8 cellular contexts compared by ENCODE assay signal in the genomic region with DNA sequence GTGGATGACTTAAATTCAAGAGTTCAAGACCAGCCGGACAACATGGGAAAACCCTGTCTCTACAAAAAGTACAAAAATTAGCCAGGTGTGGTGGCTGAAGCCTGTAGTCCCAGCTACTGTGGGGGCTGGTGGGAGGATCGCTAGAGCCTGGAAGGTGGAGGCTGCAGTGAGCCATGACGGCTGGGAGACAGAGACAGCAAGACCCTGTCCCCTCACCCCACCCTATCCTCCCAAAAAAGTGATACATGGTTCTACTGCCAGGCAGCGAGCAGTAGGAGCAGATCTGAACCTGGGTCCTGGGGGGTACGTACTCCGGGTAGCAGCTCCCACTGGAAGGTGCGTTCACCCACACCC. TPM values are rescaled to one million over a fixed set of nuclear protein-coding genes. Genes with fewer than 3 reads are reported as not detected.
DNase-seq lines count a peak whose midpoint lies in the region; ATAC-seq, FAIRE-seq and TF ChIP-seq lines count a peak whose summit lies in the region.

No MANE protein-coding gene starts in this region.

- peaks cover 31% of the 10 kb centered on the region for H3K4me1 Mint-ChIP-seq in MCF 10A (ENCODE audit: insufficient read depth, unreplicated experiment)
- peaks cover 37 to 70% (median 59%) of the 10 kb centered on the region in 7 donors for H3K4me1 Mint-ChIP-seq in naive thymus-derived CD4-positive, alpha-beta T cell

- intact Hi-C loops in MCF 10A (cut with micrococcal nuclease): no loop called here
- intact Hi-C loops in naive thymus-derived CD4-positive, alpha-beta T cell (cut with micrococcal nuclease): loop anchor here in 1 of 2 donors (5.0 kb wide), 2 partner anchors 114 to 246 kb away; partner anchors contain the start of gene RPS21

- peak overlapping the region; percentile 76 for H3K4me3 ChIP-seq in AG04449 (ENCODE audit: low read depth, low read length)
- peak overlapping the region; percentile 62 for H3K4me3 ChIP-seq in naive thymus-derived CD4-positive, alpha-beta T cell (ENCODE audit: low read length)

- ATAC-seq in naive thymus-derived CD4-positive, alpha-beta T cell: no peak
- ATAC-seq in GM18868 (IDR thresholded peaks at IDR 0.05; ENCODE audit: unreplicated experiment): no peak
- ATAC-seq in HG02885 (IDR thresholded peaks at IDR 0.05; ENCODE audit: poor library complexity, unreplicated experiment): no peak

- TF ChIP-seq CTCF in AG04449 (IDR thresholded peaks at IDR 0.05; ENCODE audit: insufficient read depth, low read length, missing control alignments): no peak
- TF ChIP-seq CTCF in MCF 10A (IDR thresholded peaks at IDR 0.05; ENCODE audit: unreplicated experiment): no peak

- CTCF ChIA-PET in AG04449 (lab: Yijun Ruan, JAX) (interaction anchor here (0.7 to 11.6 kb wide), 8 partner anchors 9 to 132 kb away, joined by 3 to 134 read pairs (median 5); no protein-coding TSS in a partner anchor), MCF 10A (lab: Yijun Ruan, JAX) (interaction anchor here (0.6 to 2.9 kb wide), 11 partner anchors 8 to 256 kb away, joined by 3 to 18 read pairs (median 4); partner anchors contain the start of gene LSM14B)
- CTCF ChIA-PET in naive thymus-derived CD4-positive, alpha-beta T cell (lab: Charles Lee): interaction anchor here (1.0 to 2.0 kb wide), 2 partner anchors 19 to 115 kb away, joined by 4 to 6 read pairs; partner anchors contain the start of gene LSM14B

- peaks cover 72% of the 10 kb centered on the region for H3K36me3 Mint-ChIP-seq in MCF 10A (ENCODE audit: insufficient read depth, unreplicated experiment)
- H3K36me3 Mint-ChIP-seq in naive thymus-derived CD4-positive, alpha-beta T cell: peaks cover 8 to 42% (median 25%) of the 10 kb centered on the region in 5 donors

- H3K9me3 Mint-ChIP-seq in MCF 10A (ENCODE audit: unreplicated experiment): no peaks in the 10 kb centered on the region
- no peaks in the 10 kb centered on the region for H3K9me3 Mint-ChIP-seq in naive thymus-derived CD4-positive, alpha-beta T cell

- peak overlapping the region; percentile 97 for H3K27ac Mint-ChIP-seq in MCF 10A (ENCODE audit: low read depth, unreplicated experiment)
- H3K27ac Mint-ChIP-seq in naive thymus-derived CD4-positive, alpha-beta T cell: peak overlapping the region; percentile 80 to 97 (median 93)

- H3K27me3 Mint-ChIP-seq in MCF 10A (ENCODE audit: insufficient read depth, unreplicated experiment): no peaks in the 10 kb centered on the region
- no peaks in the 10 kb centered on the region for H3K27me3 Mint-ChIP-seq in naive thymus-derived CD4-positive, alpha-beta T cell

- H3K4me1 ChIP-seq in naive thymus-derived CD4-positive, alpha-beta T cell (ENCODE audit: control insufficient read depth in 2 of 2, insufficient read depth in 2 of 2, low read length in 2 of 2): peaks cover 28 to 33% of the 10 kb centered on the region in 2 donors

- no peaks in the 10 kb centered on the region for H3K9me3 ChIP-seq in naive thymus-derived CD4-positive, alpha-beta T cell (ENCODE audit: control insufficient read depth in 2 of 3, low read length in 3 of 3)

- H3K27ac ChIP-seq in naive thymus-derived CD4-positive, alpha-beta T cell (ENCODE audit: low read depth, low read length): peak overlapping the region; percentile 75

- peak; percentile 44 for FAIRE-seq in HTR-8/SVneo (lab: Jason Lieb, UNC)

- no peaks in the 10 kb centered on the region for H3K27me3 ChIP-seq in naive thymus-derived CD4-positive, alpha-beta T cell (ENCODE audit: control insufficient read depth in 2 of 2, insufficient read depth in 2 of 2, low read length in 2 of 2)

- H3K36me3 ChIP-seq in naive thymus-derived CD4-positive, alpha-beta T cell (ENCODE audit: control insufficient read depth in 2 of 3, insufficient read depth in 3 of 3, low read length in 3 of 3): peaks cover 33 to 45% (median 37%) of the 10 kb centered on the region in 3 experiments

- DNase-seq in AG04449 (ENCODE audit: low read depth, low spot score): no peak
- DNase-seq in HTR-8/SVneo (ENCODE audit: insufficient read length, low spot score): no peak
- no peak for DNase-seq in MCF 10A (ENCODE audit: unreplicated experiment)
- no peak for DNase-seq in naive thymus-derived CD4-positive, alpha-beta T cell
- DNase-seq in T-helper 9 cell: no peak
- no peak for DNase-seq in NCI-H1048 (lab: John Stamatoyannopoulos, UW)

- peak overlapping the region; percentile 84 for H3K4me3 Mint-ChIP-seq in MCF 10A (ENCODE audit: unreplicated experiment)
- peak overlapping the region; percentile 89 to 98 (median 92) for H3K4me3 Mint-ChIP-seq in naive thymus-derived CD4-positive, alpha-beta T cell

- BruUV-seq in MCF 10A (replicated peaks; lab: Mats Ljungman, UMichigan): no TSS peak

- POLR2A ChIA-PET in AG04449 (lab: Yijun Ruan, JAX) (no interaction called here), MCF 10A (lab: Yijun Ruan, JAX) (interaction anchor here (1.0 to 6.0 kb wide), 7 partner anchors 10 to 130 kb away, joined by 3 to 124 read pairs (median 9); partner anchors contain the start of genes LSM14B and TAF4)
- POLR2A ChIA-PET in naive thymus-derived CD4-positive, alpha-beta T cell (lab: Charles Lee): interaction anchor here (0.7 to 5.6 kb wide), 6 partner anchors 11 to 115 kb away, joined by 3 to 58 read pairs (median 6); partner anchors contain the start of genes LSM14B and TAF4

RNA-seq across cellular contexts. Expression of gene PSMA7, which starts 2.2 kb away (rescaled TPM):
- total RNA-seq in MCF 10A (2022): 362 and 419 TPM in 2 replicates
- total RNA-seq in naive thymus-derived CD4-positive, alpha-beta T cell: 100 to 1,000 TPM; 125 to 301 (median 165) TPM
- 100 to 1,000 TPM; 377 to 406 TPM for polyA plus RNA-seq in naive thymus-derived CD4-positive, alpha-beta T cell

RNA-seq across cellular contexts. Expression of gene SS18L1, which starts 2.5 kb away (rescaled TPM):
- 16.1 and 17.9 TPM in 2 replicates for total RNA-seq in MCF 10A (2022)
- total RNA-seq in naive thymus-derived CD4-positive, alpha-beta T cell: 10 to 100 TPM; 17.8 to 26.7 (median 22.6) TPM
- under 1 TPM; 0.47 to 0.54 TPM for polyA plus RNA-seq in naive thymus-derived CD4-positive, alpha-beta T cell

RNA-seq across cellular contexts. Expression of gene LSM14B, which starts 18.7 kb away (rescaled TPM):
- 33.3 and 35.1 TPM in 2 replicates for total RNA-seq in MCF 10A (2022)
- total RNA-seq in naive thymus-derived CD4-positive, alpha-beta T cell: 10 to 100 TPM; 39.5 to 61.5 (median 41.9) TPM
- polyA plus RNA-seq in naive thymus-derived CD4-positive, alpha-beta T cell: 1 to 10 TPM; 1.4 to 1.9 TPM

RNA-seq across cellular contexts. Expression of gene MTG2, which starts 41.8 kb away (rescaled TPM):
- 46.9 and 61.0 TPM in 2 replicates for total RNA-seq in MCF 10A (2022)
- total RNA-seq in naive thymus-derived CD4-positive, alpha-beta T cell: 10 to 100 TPM; 20.4 to 51.5 (median 41.8) TPM
- 10 to 100 TPM; 18.2 to 31.8 TPM for polyA plus RNA-seq in naive thymus-derived CD4-positive, alpha-beta T cell
